2 cellular contexts compared by ENCODE assay signal in genomic region chr3:52453496-52454234, GRCh38.
TF ChIP-seq lines count a peak whose summit lies in the region.

Gene TNNC1, minus strand, starts transcription at chr3:52454041. Its CDS starts 26 bp downstream, at chr3:52454015.

TF ChIP-seq in GM12878, 131 proteins besides CTCF, POLR2A, EP300 and RAD21 (continued from another document):
- no peak for TF ChIP-seq NKRF (conservative IDR thresholded peaks at IDR 0.05)
- no peak for TF ChIP-seq E4F1 (IDR thresholded peaks at IDR 0.05; ENCODE audit: borderline replicate concordance, partially characterized antibody)
- no peak for TF ChIP-seq ZNF274 (IDR thresholded peaks at IDR 0.05; ENCODE audit: insufficient read depth, insufficient read length)
- TF ChIP-seq SMAD1 (IDR thresholded peaks at IDR 0.05; ENCODE audit: low read depth, partially characterized antibody) = no peak
- no peak for TF ChIP-seq RB1 (IDR thresholded peaks at IDR 0.05; ENCODE audit: borderline replicate concordance)
- no peak for TF ChIP-seq KLF5 (IDR thresholded peaks at IDR 0.05; ENCODE audit: partially characterized antibody)
- no peak for TF ChIP-seq CHD4 (IDR thresholded peaks at IDR 0.05)

TF ChIP-seq in liver, 16 proteins besides CTCF, POLR2A, EP300 and RAD21 (continued from another document):
- no peak for TF ChIP-seq ZBTB33 (IDR thresholded peaks at IDR 0.05)
- no peak for TF ChIP-seq FOXA1 (IDR thresholded peaks at IDR 0.05)
- no peak for TF ChIP-seq ATF3 (IDR thresholded peaks at IDR 0.05)
- no peak for TF ChIP-seq REST (IDR thresholded peaks at IDR 0.05)
- no peak for TF ChIP-seq SP1 (IDR thresholded peaks at IDR 0.05)
- TF ChIP-seq FOXA2 (IDR thresholded peaks at IDR 0.05) = no peak
